ENCODE assay signal across 8 cellular contexts in genomic region chr1:6127587-6128163, GRCh38. TPM values are rescaled to one million over a fixed set of nuclear protein-coding genes. Genes with fewer than 3 reads are reported as not detected.
A peak's percentile ranks its signal among the peaks of the same experiment; 100 is the strongest.
DNase-seq lines count a peak whose midpoint lies in the region; ATAC-seq and TF ChIP-seq lines count a peak whose summit lies in the region.

No MANE protein-coding gene starts in this region.

- DNase-seq in HFFc6, result peak; percentile 19
- peak; percentile 87 for DNase-seq in SW480 (ENCODE audit: low spot score)
- peak; percentile 62 for DNase-seq in activated naive CD8-positive, alpha-beta T cell treated with anti-CD3 and anti-CD28 coated beads, Interleukin-2, amount 10 ng/mL, durations not matched to agents 7 days and 5 days
- peak; percentile 83 for DNase-seq in hepatocyte (ENCODE audit: low spot score)
- DNase-seq in stimulated activated CD4-positive, alpha-beta T cell treated with anti-CD3 and anti-CD28 coated beads, Interleukin-12 subunit alpha, Interleukin-12 subunit beta, amount 100 ng/mL, for 4 hours, result peak; percentile 75
- no peak for DNase-seq in HCEC 1CT

- no peak overlapping the region for H3K4me3 Mint-ChIP-seq in HFFc6
- no peak overlapping the region for H3K4me3 Mint-ChIP-seq in activated naive CD8-positive, alpha-beta T cell treated with anti-CD3 and anti-CD28 coated beads, Interleukin-2, amount 10 ng/mL, durations not matched to agents 7 days and 5 days

- TF ChIP-seq CTCF in HFFc6 (IDR thresholded peaks at IDR 0.05) (no peak), hepatocyte (IDR thresholded peaks at IDR 0.05; ENCODE audit: poor library complexity) (no peak)

- H3K9me2 ChIP-seq in hepatocyte (replicated peaks; ENCODE audit: insufficient read depth), result no peaks in the 10 kb centered on the region

- H3K27me3 ChIP-seq in hepatocyte, result no peaks in the 10 kb centered on the region

- H3K4me2 ChIP-seq in hepatocyte, result peak overlapping the region; percentile 60

- H2AFZ ChIP-seq in hepatocyte, result no peak overlapping the region

- no peak overlapping the region for H3K27ac Mint-ChIP-seq in HFFc6
- no peak overlapping the region for H3K27ac Mint-ChIP-seq in activated naive CD8-positive, alpha-beta T cell treated with anti-CD3 and anti-CD28 coated beads, Interleukin-2, amount 10 ng/mL, durations not matched to agents 7 days and 5 days

- POLR2A ChIA-PET in activated naive CD8-positive, alpha-beta T cell treated with anti-CD3 and anti-CD28 coated beads, Interleukin-2, amount 10 ng/mL, durations not matched to agents 7 days and 5 days (lab: Charles Lee), result no interaction called here

- peaks cover 10% of the 10 kb centered on the region for H3K9me3 Mint-ChIP-seq in HFFc6
- H3K9me3 Mint-ChIP-seq in activated naive CD8-positive, alpha-beta T cell treated with anti-CD3 and anti-CD28 coated beads, Interleukin-2, amount 10 ng/mL, durations not matched to agents 7 days and 5 days, result no peaks in the 10 kb centered on the region

- H3K27ac ChIP-seq in hepatocyte, result no peak overlapping the region

- H3K9me3 ChIP-seq in hepatocyte (ENCODE audit: low read depth), result no peaks in the 10 kb centered on the region

- 22% methylated on average over 36 of the region's 41 CpGs for WGBS in hepatocyte (ENCODE audit: low lambda C conversion rate, missing lambda C conversion rate)

- no peaks in the 10 kb centered on the region for H4K20me1 ChIP-seq in hepatocyte (ENCODE audit: insufficient read depth, poor library complexity, severe bottlenecking)

- no peak for TF ChIP-seq POLR2A in GM18505 (IDR thresholded peaks at IDR 0.05; ENCODE audit: borderline replicate concordance, extremely low read depth, insufficient read depth, insufficient read length)

- no peaks in the 10 kb centered on the region for H3K4me1 ChIP-seq in hepatocyte (ENCODE audit: insufficient read depth)

- no peaks in the 10 kb centered on the region for H3K36me3 ChIP-seq in hepatocyte (replicated peaks; ENCODE audit: insufficient read depth, low read depth)

- H3K4me1 Mint-ChIP-seq in HFFc6 (ENCODE audit: low read depth), result no peaks in the 10 kb centered on the region
- H3K4me1 Mint-ChIP-seq in activated naive CD8-positive, alpha-beta T cell treated with anti-CD3 and anti-CD28 coated beads, Interleukin-2, amount 10 ng/mL, durations not matched to agents 7 days and 5 days, result peaks cover 2% of the 10 kb centered on the region

- no peaks in the 10 kb centered on the region for H3K79me2 ChIP-seq in hepatocyte

- H3K36me3 Mint-ChIP-seq in HFFc6 (ENCODE audit: low read depth), result peaks cover 10% of the 10 kb centered on the region
- no peaks in the 10 kb centered on the region for H3K36me3 Mint-ChIP-seq in activated naive CD8-positive, alpha-beta T cell treated with anti-CD3 and anti-CD28 coated beads, Interleukin-2, amount 10 ng/mL, durations not matched to agents 7 days and 5 days

- peak; percentile 83 for ATAC-seq in activated naive CD8-positive, alpha-beta T cell treated with anti-CD3 and anti-CD28 coated beads, Interleukin-2, amount 10 ng/mL, durations not matched to agents 7 days and 5 days (ENCODE audit: low read depth)
- no peak for ATAC-seq in HG03095 (IDR thresholded peaks at IDR 0.05; ENCODE audit: unreplicated experiment)
- ATAC-seq in GM18505 (IDR thresholded peaks at IDR 0.05; ENCODE audit: unreplicated experiment), result no peak

- peaks cover 22% of the 10 kb centered on the region for H3K27me3 Mint-ChIP-seq in HFFc6 (ENCODE audit: insufficient read depth)
- peaks cover 6% of the 10 kb centered on the region for H3K27me3 Mint-ChIP-seq in activated naive CD8-positive, alpha-beta T cell treated with anti-CD3 and anti-CD28 coated beads, Interleukin-2, amount 10 ng/mL, durations not matched to agents 7 days and 5 days

- H3K4me3 ChIP-seq in hepatocyte, result no peak overlapping the region

RNA-seq across cellular contexts. Expression of gene CHD5, which starts 52.4 kb away (rescaled TPM):
- total RNA-seq in HFFc6 (2021; fragmentation: NEBNext Ultra II Directional; extraction: Animal tissue kit (Norgen Biotek cat#: 25700)), result under 1 TPM in 4 of 6 experiments, not detected in 2; 0.05 to 0.36 (median 0.16) TPM
- total RNA-seq in activated naive CD8-positive, alpha-beta T cell treated with anti-CD3 and anti-CD28 coated beads, Interleukin-2, amount 10 ng/mL, durations not matched to agents 7 days and 5 days, result under 1 TPM; 0.23 to 0.61 TPM
- 0.08 and 0.13 TPM in 2 replicates for total RNA-seq in hepatocyte
- 0.18 TPM in 1 of 2 replicates, not detected in the other for polyA plus RNA-seq in hepatocyte
